ENCODE assay signal across 8 cellular contexts in the genomic region with DNA sequence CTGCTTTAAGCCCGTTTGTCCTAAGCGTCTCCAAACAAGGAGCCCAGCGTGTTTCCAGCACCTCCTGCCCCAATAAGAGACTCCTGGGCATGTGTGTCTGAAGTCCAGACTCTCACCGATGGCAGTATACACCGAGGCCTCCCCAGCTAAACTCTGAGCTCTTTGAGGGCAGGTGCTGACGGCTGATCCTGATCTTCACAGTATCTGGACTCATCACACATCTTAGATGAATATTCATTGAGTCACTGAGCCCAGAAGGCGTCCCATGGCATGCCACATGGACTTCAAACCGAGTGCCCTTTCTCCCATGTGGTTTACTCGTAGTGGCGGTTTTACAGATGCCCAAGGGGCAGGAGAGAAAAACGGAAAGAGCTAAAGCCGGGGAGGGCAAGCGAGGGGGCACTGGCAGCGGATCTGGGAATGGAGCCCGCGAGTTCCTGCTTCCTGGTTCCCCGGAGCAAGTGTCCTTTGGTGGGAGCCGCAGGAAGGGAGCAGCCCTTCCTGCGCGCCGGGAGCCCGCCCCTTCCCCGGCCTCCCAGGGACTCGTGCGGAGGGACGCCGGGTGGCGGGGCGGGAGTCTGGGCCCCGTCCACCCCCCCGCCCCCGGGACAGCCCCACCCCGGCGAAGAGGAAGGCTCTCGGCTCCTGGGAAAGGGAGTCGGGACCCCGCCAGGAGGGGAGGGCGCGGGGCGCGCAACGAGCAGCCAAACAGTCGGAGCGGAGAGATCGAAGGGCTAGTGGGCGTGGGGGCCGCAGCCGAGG. TPM values are rescaled to one million over a fixed set of nuclear protein-coding genes. Genes with fewer than 3 reads are reported as not detected.
DNase-seq lines count a peak whose midpoint lies in the region; ATAC-seq, FAIRE-seq and TF ChIP-seq lines count a peak whose summit lies in the region.

No MANE protein-coding gene starts in this region.

- no peak for TF ChIP-seq EP300 in H1 (IDR thresholded peaks at IDR 0.05; ENCODE audit: borderline replicate concordance in 1 of 2, low read depth in 2 of 2, low read length in 2 of 2)

- no peak overlapping the region for H3K23ac ChIP-seq in H1 (ENCODE audit: insufficient read length)

- no peak for TF ChIP-seq RAD21 in H1 (IDR thresholded peaks at IDR 0.05 in 1 of 2, conservative IDR thresholded peaks at IDR 0.05 in 1 of 2; ENCODE audit: low read depth in 2 of 2, low read length in 2 of 2)

- H2AK5ac ChIP-seq in H1 (ENCODE audit: low read depth, low read length), result no peak overlapping the region

- peak overlapping the region; percentile 75; the same call in 1 of the 2 replicates for H2BK15ac ChIP-seq in H1 (ENCODE audit: low read length)

- H4K20me1 ChIP-seq in H1 (replicated peaks in 1 of 2; ENCODE audit: control insufficient read depth in 1 of 2, insufficient read depth in 2 of 2, low read length in 2 of 2), result peaks cover 3 to 11% of the 10 kb centered on the region in 2 experiments

- peak overlapping the region; percentile 92 for H3K27ac ChIP-seq in RWPE1
- peak overlapping the region; percentile 39; the same call in 1 of the 2 replicates for H3K27ac ChIP-seq in H1 (ENCODE audit: low read depth, low read length)

- H2BK120ac ChIP-seq in H1 (replicated peaks; ENCODE audit: low read depth, low read length), result peak overlapping the region; percentile 81

- POLR2A ChIA-PET in RWPE1 (lab: Yijun Ruan, JAX; ENCODE audit: low non-redundant PET), result no interaction called here
- POLR2A ChIA-PET in H1 (lab: Charles Lee; ENCODE audit: partially characterized antibody), result interaction anchor here (0.9 to 2.1 kb wide), 18 partner anchors 9 to 146 kb away, joined by 3 to 10 read pairs (median 4); a partner anchor contains a TSS

- intact Hi-C loops in mucosa of descending colon (cut with DNase I, micrococcal nuclease), result no loop called here

- H3K18ac ChIP-seq in H1 (ENCODE audit: extremely low read depth, low read length), result peak overlapping the region; percentile 95

- WGBS in H1 (ENCODE audit: extremely low coverage in 1 of 2, insufficient coverage in 1 of 2, insufficient read length in 1 of 2, insufficient replicate concordance in 2 of 2, low coverage in 1 of 2, low lambda C conversion rate in 2 of 2, missing lambda C conversion rate in 1 of 2), 2 experiments, result 3% methylated on average over 30 of the region's 48 CpGs; no CpG with 5 or more reads in 1 of the 2 experiments

- DNase-seq in Caki2 (ENCODE audit: low read depth), result peak; percentile 85
- peak; percentile 84 for DNase-seq in HK-2 (ENCODE audit: unreplicated experiment)
- peak; percentile 87 for DNase-seq in RWPE1 (ENCODE audit: low spot score)
- peak in 1 of 2 experiments; percentile 79 for DNase-seq in H1 (ENCODE audit: low read depth in 1 of 2, low spot score in 2 of 2)
- peak; percentile 68 to 84 (median 75) for DNase-seq in mucosa of descending colon
- DNase-seq in GM13977 (ENCODE audit: low spot score), result no peak
- no peak for DNase-seq in activated gamma-delta T cell (lab: John Stamatoyannopoulos, UW)

- no peak overlapping the region for H3K14ac ChIP-seq in H1 (ENCODE audit: insufficient read length)

- CTCF ChIA-PET in RWPE1 (lab: Yijun Ruan, JAX), result no interaction called here
- CTCF ChIA-PET in H1 (lab: Charles Lee; ENCODE audit: partially characterized antibody), result interaction anchor here (0.9 to 3.0 kb wide), 5 partner anchors 8 to 117 kb away, joined by 3 to 13 read pairs (median 6); no protein-coding TSS in a partner anchor

- peak overlapping the region; percentile 96; the same call in 1 of the 2 replicates for H2AFZ ChIP-seq in H1 (ENCODE audit: low read length)

- peaks cover 22% of the 10 kb centered on the region for H3K23me2 ChIP-seq in H1 (ENCODE audit: low read depth, low read length)

- H3K9me3 ChIP-seq in H1 (ENCODE audit: insufficient read depth in 2 of 2, low read depth in 1 of 2, low read length in 1 of 2) (no peaks in the 10 kb centered on the region), mucosa of descending colon (no peaks in the 10 kb centered on the region)

- H3K4me2 ChIP-seq in H1 (ENCODE audit: insufficient read depth in 1 of 2, low read depth in 2 of 2, low read length in 2 of 2), result peak overlapping the region; percentile 91 to 99

- H3K9ac ChIP-seq in H1 (replicated peaks in 1 of 4; ENCODE audit: extremely low read depth in 1 of 4, low read depth in 3 of 4, low read length in 3 of 4), result peak overlapping the region in 3 of 4 experiments; percentile 55 to 73 (median 56); a peak in 5 of 7 replicates

- peaks cover 2% of the 10 kb centered on the region; the same call in 1 of the 2 replicates for H3K79me1 ChIP-seq in H1 (ENCODE audit: low read depth, low read length)

- H3K4me1 ChIP-seq in H1 (replicated peaks in 1 of 4; ENCODE audit: control insufficient read depth in 3 of 4, insufficient read depth in 4 of 4, low read length in 3 of 4) (peaks cover 11 to 30% (median 14%) of the 10 kb centered on the region in 4 experiments), mucosa of descending colon (ENCODE audit: low read depth) (peaks cover 13% of the 10 kb centered on the region)

- H3K4ac ChIP-seq in H1 (replicated peaks; ENCODE audit: insufficient read length, low read depth, low read length), result peak overlapping the region; percentile 12

- H4K8ac ChIP-seq in H1 (ENCODE audit: extremely low read depth, insufficient read depth, low read length), result no peak overlapping the region; the same call in 1 of the 2 replicates

- peaks cover 10 to 38% of the 10 kb centered on the region in 2 experiments; a peak in 3 of 4 replicates for H3K79me2 ChIP-seq in H1 (ENCODE audit: control insufficient read depth in 1 of 2, insufficient read depth in 2 of 2, low read length in 2 of 2)

- H4K91ac ChIP-seq in H1 (replicated peaks; ENCODE audit: insufficient read length, low read length), result peak overlapping the region; percentile 90

- H3K27me3 ChIP-seq in H1 (replicated peaks in 1 of 4; ENCODE audit: control insufficient read depth in 3 of 4, extremely low read depth in 1 of 4, insufficient read depth in 3 of 4, low read length in 3 of 4), result peaks cover 0 to 6% (median 3%) of the 10 kb centered on the region in 4 experiments; a peak in 4 of 7 replicates

- H3K56ac ChIP-seq in H1 (replicated peaks; ENCODE audit: insufficient read length, low read depth, low read length), result peak overlapping the region; percentile 67

- peak overlapping the region; percentile 97; the same call in 1 of the 2 replicates for H2BK5ac ChIP-seq in H1 (ENCODE audit: low read depth, low read length)

- peak overlapping the region; percentile 91; the same call in 1 of the 2 replicates for H2BK12ac ChIP-seq in H1 (ENCODE audit: low read depth, low read length)

- ATAC-seq in mucosa of descending colon, result peak; percentile 82
- ATAC-seq in HG03354 (IDR thresholded peaks at IDR 0.05; ENCODE audit: poor library complexity, severe bottlenecking, unreplicated experiment), result no peak

- no peak for TF ChIP-seq CTCF in RWPE1 (conservative IDR thresholded peaks at IDR 0.05; ENCODE audit: low read depth)
- TF ChIP-seq CTCF in H1 (IDR thresholded peaks at IDR 0.05; ENCODE audit: control extremely low read depth in 1 of 3, insufficient read depth in 1 of 3, low read depth in 1 of 3, low read length in 3 of 3), result no peak
- TF ChIP-seq CTCF in mucosa of descending colon (IDR thresholded peaks at IDR 0.05), result no peak
- TF ChIP-seq CTCF in GM13977 (IDR thresholded peaks at IDR 0.05; ENCODE audit: extremely low read depth, insufficient read depth, missing control alignments), result no peak

- in situ Hi-C loops in Caki2 (cut with HindIII; ENCODE audit: low pct_unique_long_range_greater_than_20kb, low sequenced_read_pairs), result no loop called here
- in situ Hi-C loops in GM13977 (cut with MboI; ENCODE audit: low pct_unique_long_range_greater_than_20kb, low sequenced_read_pairs, unreplicated experiment), result no loop called here

- peak overlapping the region; percentile 85 for H4K5ac ChIP-seq in H1 (ENCODE audit: insufficient read length, low read depth, low read length)

- H3K4me3 ChIP-seq in H1 (ENCODE audit: extremely low read depth in 1 of 4, insufficient read depth in 2 of 4, low read depth in 3 of 4, low read length in 4 of 4) (peak overlapping the region; percentile 50 to 87 (median 66)), mucosa of descending colon (peak overlapping the region; percentile 5)

- H2BK20ac ChIP-seq in H1 (ENCODE audit: low read length), result 0 out of 2 replicates have a peak overlapping the region, but pooled peaks have one; percentile 1

- no peak for FAIRE-seq in H1 (lab: Jason Lieb, UNC)

- H3K36me3 ChIP-seq in H1 (ENCODE audit: control insufficient read depth in 2 of 4, insufficient read depth in 4 of 4, low read length in 3 of 4), result no peaks in the 10 kb centered on the region
- H3K36me3 ChIP-seq in mucosa of descending colon (ENCODE audit: low read depth), result no peaks in the 10 kb centered on the region

- TF ChIP-seq POLR2A in H1 (IDR thresholded peaks at IDR 0.05; ENCODE audit: control extremely low read depth in 1 of 2, low read depth in 2 of 2, low read length in 2 of 2), result no peak; a peak in 1 of 3 replicates

TF ChIP-seq in H1, 55 proteins besides CTCF, POLR2A, EP300 and RAD21 (continues in another document):
- TF ChIP-seq, protein P1, sequence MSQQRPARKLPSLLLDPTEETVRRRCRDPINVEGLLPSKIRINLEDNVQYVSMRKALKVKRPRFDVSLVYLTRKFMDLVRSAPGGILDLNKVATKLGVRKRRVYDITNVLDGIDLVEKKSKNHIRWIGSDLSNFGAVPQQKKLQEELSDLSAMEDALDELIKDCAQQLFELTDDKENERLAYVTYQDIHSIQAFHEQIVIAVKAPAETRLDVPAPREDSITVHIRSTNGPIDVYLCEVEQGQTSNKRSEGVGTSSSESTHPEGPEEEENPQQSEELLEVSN (IDR thresholded peaks at IDR 0.05), result peak; percentile 78
- TF ChIP-seq HDAC6 (IDR thresholded peaks at IDR 0.05; ENCODE audit: low read depth, low read length), result no peak
- no peak for TF ChIP-seq CHD2 (IDR thresholded peaks at IDR 0.05; ENCODE audit: low read length)
- TF ChIP-seq POLR2AphosphoS5 (IDR thresholded peaks at IDR 0.05; ENCODE audit: low read depth, low read length), result 0 out of 2 replicates have a peak, but pooled peaks have one; percentile 34
- no peak for TF ChIP-seq CHD1 (IDR thresholded peaks at IDR 0.05; ENCODE audit: low read depth, low read length)
- TF ChIP-seq POU5F1 (IDR thresholded peaks at IDR 0.05; ENCODE audit: low read depth, low read length), result no peak
- TF ChIP-seq CREB1 (IDR thresholded peaks at IDR 0.05), result no peak

RNA-seq across cellular contexts. Expression of a gene that starts 0.6 kb away (rescaled TPM):
- 17.2 and 32.7 TPM in 2 replicates for total RNA-seq in Caki2 (2014; rRNA removed; shearing (Covaris generic); ENCODE audit: low replicate concordance)
- 116 TPM in 2 replicates for total RNA-seq in H1 (2021; fragmentation: NEBNext Ultra II Directional; extraction: Animal tissue kit (Norgen Biotek cat#: 25700))
- polyA plus RNA-seq in H1 (2011; rRNA removed), result 56.7 and 90.1 TPM in 2 replicates
- polyA plus RNA-seq in H1 (2011; cell fraction: cytosol; rRNA removed), result 73.5 TPM
- polyA plus RNA-seq in H1 (2011; cell fraction: nucleus; rRNA removed), result 80.7 TPM
- 61.3 to 87.1 TPM (median 74.6 TPM) in 4 replicates for polyA plus RNA-seq in H1 (2012, experiment 1 of 2)
- polyA plus RNA-seq in H1 (2012, experiment 2 of 2), result 80.7 TPM
- polyA plus RNA-seq in H1 (2013, experiment 1 of 2), result 69.8 TPM
- 72.8 TPM for polyA plus RNA-seq in H1 (2013, experiment 2 of 2)
- 53.3 and 61.0 TPM in 2 replicates for polyA minus RNA-seq in H1 (2011; rRNA and poly(A)+ RNA removed)
- polyA minus RNA-seq in H1 (2011; cell fraction: cytosol; rRNA and poly(A)+ RNA removed), result 73.5 TPM
- polyA minus RNA-seq in H1 (2011; cell fraction: nucleus; rRNA and poly(A)+ RNA removed), result 47.6 TPM
- total RNA-seq in mucosa of descending colon, result 10 to 100 TPM in 1 of 3 donors, 1 to 10 TPM in 2; 4.6 to 11.3 (median 6.5) TPM

Comparison
In these comparisons a context has a peak if more than half of its experiments do, and no peak if none do; other contexts are left out.
1. DNase-seq: peak in Caki2 (single experiment), HK-2 (single experiment), RWPE1 (single experiment) and mucosa of descending colon (3 of 3); none in GM13977 (single experiment) and activated gamma-delta T cell (single experiment).